Comparison of ENCODE assay signal across 17 cellular contexts in the genomic region with DNA sequence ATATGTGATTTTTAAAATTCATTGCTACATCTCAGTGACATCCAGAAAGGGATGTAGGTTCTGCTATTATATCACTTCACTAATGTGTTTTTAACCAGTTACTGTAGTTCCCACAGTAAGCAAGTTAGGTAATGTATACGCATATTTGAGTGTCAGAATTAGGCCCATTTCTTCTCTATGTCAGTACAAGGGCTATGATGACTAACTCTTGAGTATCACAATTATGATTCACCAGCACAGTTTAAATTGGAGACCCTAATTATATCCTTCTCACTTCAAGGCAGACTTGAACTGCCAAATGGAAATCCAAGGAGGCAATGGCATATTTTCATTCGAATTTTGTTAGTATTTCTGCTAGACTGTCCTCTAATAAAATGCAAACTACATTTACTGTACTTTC. TPM values are rescaled to one million over a fixed set of nuclear protein-coding genes. Genes with fewer than 3 reads are reported as not detected.
DNase-seq lines count a peak whose midpoint lies in the region; ATAC-seq, FAIRE-seq and TF ChIP-seq lines count a peak whose summit lies in the region.
"Had no signal": no experiment of that assay in that cellular context is flagged by ENCODE, and none has a peak within 500 bp of the region (broad histone marks: within the 10 kb centered on the region; RNA-seq: fewer than 3 reads in every experiment).

No MANE protein-coding gene starts in this region.

- no peak for TF ChIP-seq POLR2A in H54 (IDR thresholded peaks at IDR 0.05; ENCODE audit: low read depth, low read length)

- no peaks in the 10 kb centered on the region for H3K27me3 ChIP-seq in adipocyte (replicated peaks; ENCODE audit: control insufficient read depth, insufficient read depth, low read length)

- no peak for TF ChIP-seq CTCF in fibroblast of villous mesenchyme (IDR thresholded peaks at IDR 0.05; ENCODE audit: insufficient read depth, low read depth, low read length)

- ATAC-seq in GM21381 (IDR thresholded peaks at IDR 0.05; ENCODE audit: unreplicated experiment), result no peak
- ATAC-seq: activated T-cell treated with anti-CD3 and anti-CD28 coated beads, Interleukin-2, amount 50 U/mL, for 4 hours had no signal

- H3K4me3 ChIP-seq in adipocyte (ENCODE audit: low read length) (peak overlapping the region; percentile 31), fibroblast of villous mesenchyme (ENCODE audit: low read depth, low read length) (no peak overlapping the region)
- H3K4me3 ChIP-seq: coronary artery had no signal

- peaks cover 4% of the 10 kb centered on the region for H3K36me3 ChIP-seq in adipocyte (ENCODE audit: control insufficient read depth, insufficient read depth, low read length, severe bottlenecking)

- peak overlapping the region; percentile 60 for H3K9ac ChIP-seq in adipocyte (ENCODE audit: low read length)
- H3K9ac ChIP-seq: parathyroid adenoma had no signal

- FAIRE-seq in H54 (lab: Jason Lieb, UNC), result peak; percentile 79

- no peaks in the 10 kb centered on the region for H3K9me3 ChIP-seq in adipocyte (ENCODE audit: control insufficient read depth, low read length)

- DNase-seq in A172 (ENCODE audit: low spot score), result peak; percentile 28
- no peak for DNase-seq in H54 (ENCODE audit: insufficient read length, low spot score)
- no peak for DNase-seq in adipocyte (ENCODE audit: low read depth)
- DNase-seq in fibroblast of villous mesenchyme (ENCODE audit: low read depth), result peak; percentile 38
- no peak for DNase-seq in NCI-H2171 treated with DMSO at 0.1 percent for 48 hours (lab: John Stamatoyannopoulos, UW)
- no peak for DNase-seq in SW480 (ENCODE audit: low spot score)
- no peak for DNase-seq in stimulated activated CD4-positive, alpha-beta T cell treated with anti-CD3 and anti-CD28 coated beads, Interleukin-4, amount 100 ng/mL, for 24 hours
- DNase-seq: activated T-cell treated with anti-CD3 and anti-CD28 coated beads, Interleukin-2, amount 50 U/mL, for 4 hours; AML-193; DMS53; immature natural killer cell; NCI-H1092; RPMI8226; T1000 had no signal

- H3K4me1 ChIP-seq in adipocyte (ENCODE audit: control insufficient read depth, insufficient read depth, low read length), result peaks cover 47% of the 10 kb centered on the region

RNA-seq across cellular contexts. Expression of a gene that starts 23.6 kb away (rescaled TPM):
- total RNA-seq in A172 (2014; rRNA removed; shearing (Covaris generic)), result 85.9 and 105 TPM in 2 replicates
- 48.0 and 53.5 TPM in 2 replicates for total RNA-seq in fibroblast of villous mesenchyme

RNA-seq across cellular contexts. Expression of a gene that starts 24.0 kb away (rescaled TPM):
- total RNA-seq in A172 (2014; rRNA removed; shearing (Covaris generic)), result 36.3 and 39.4 TPM in 2 replicates
- 23.2 and 28.5 TPM in 2 replicates for total RNA-seq in fibroblast of villous mesenchyme

Comparison
In these comparisons a context has a peak if more than half of its experiments do, and no peak if none do; other contexts are left out.
1. DNase-seq: peak in A172 (single experiment) and fibroblast of villous mesenchyme (single experiment); none in H54 (single experiment), adipocyte (single experiment), NCI-H2171 treated with DMSO at 0.1 percent for 48 hours (single experiment), SW480 (single experiment) and stimulated activated CD4-positive, alpha-beta T cell treated with anti-CD3 and anti-CD28 coated beads, Interleukin-4, amount 100 ng/mL, for 24 hours (single experiment).